Comparison of ENCODE assay signal across 1 cellular context in genomic region chr14:94329857-94330256, GRCh38.
TF ChIP-seq lines count a peak whose summit lies in the region.

No MANE protein-coding gene starts in this region.

TF ChIP-seq in HepG2, 621 proteins besides CTCF, POLR2A, EP300 and RAD21:
- TF ChIP-seq ZNF770 (CRISPR knock-in tag; IDR thresholded peaks at IDR 0.05) (no peak), RARA (CRISPR knock-in tag; IDR thresholded peaks at IDR 0.05) (0 out of 2 replicates have a peak, but pooled peaks have one; percentile 18), HMGA1 (CRISPR knock-in tag; conservative IDR thresholded peaks at IDR 0.05) (no peak), ZNF337 (CRISPR knock-in tag; IDR thresholded peaks at IDR 0.05; ENCODE audit: borderline replicate concordance, low read depth) (no peak), ZNF333 (CRISPR knock-in tag; IDR thresholded peaks at IDR 0.05; ENCODE audit: borderline replicate concordance) (no peak), TAF1 (CRISPR knock-in tag; IDR thresholded peaks at IDR 0.05) (no peak), MAFG (CRISPR knock-in tag; IDR thresholded peaks at IDR 0.05) (no peak), ZNF775 (CRISPR knock-in tag; IDR thresholded peaks at IDR 0.05; ENCODE audit: borderline replicate concordance) (no peak), ZNF83 (CRISPR knock-in tag; IDR thresholded peaks at IDR 0.05; ENCODE audit: borderline replicate concordance) (no peak), STAG1 (CRISPR knock-in tag; IDR thresholded peaks at IDR 0.05) (peak; percentile 63), HNF1B (CRISPR knock-in tag; IDR thresholded peaks at IDR 0.05) (0 out of 2 replicates have a peak, but pooled peaks have one; percentile 20), ZNF382 (CRISPR knock-in tag; IDR thresholded peaks at IDR 0.05; ENCODE audit: borderline replicate concordance) (no peak), NFE2L2 (IDR thresholded peaks at IDR 0.05; ENCODE audit: low read length) (no peak), ZNF274 (CRISPR knock-in tag; IDR thresholded peaks at IDR 0.05) (no peak), USF2 (IDR thresholded peaks at IDR 0.05; ENCODE audit: low read depth, low read length) (no peak), USF2 (CRISPR knock-in tag; IDR thresholded peaks at IDR 0.05; ENCODE audit: borderline replicate concordance) (no peak), MNT (IDR thresholded peaks at IDR 0.05) (no peak), ZNF124 (CRISPR knock-in tag; IDR thresholded peaks at IDR 0.05) (no peak), NR2F6 (IDR thresholded peaks at IDR 0.05) (0 out of 2 replicates have a peak, but pooled peaks have one; percentile 17), NR2F6 (CRISPR knock-in tag; IDR thresholded peaks at IDR 0.05) (0 out of 2 replicates have a peak, but pooled peaks have one; percentile 35), SMYD3 (CRISPR knock-in tag; IDR thresholded peaks at IDR 0.05) (no peak), HMGXB4 (CRISPR knock-in tag; IDR thresholded peaks at IDR 0.05; ENCODE audit: borderline replicate concordance in 1 of 2, low read depth in 1 of 2) (peak in 1 of 2 experiments; percentile 19; a peak in 1 of 4 replicates), ZNF574 (CRISPR knock-in tag; IDR thresholded peaks at IDR 0.05) (0 out of 2 replicates have a peak, but pooled peaks have one; percentile 30), ZNF605 (CRISPR knock-in tag; IDR thresholded peaks at IDR 0.05) (no peak), MED1 (CRISPR knock-in tag; IDR thresholded peaks at IDR 0.05) (0 out of 2 replicates have a peak, but pooled peaks have one; percentile 34), ZNF713 (CRISPR knock-in tag; IDR thresholded peaks at IDR 0.05) (no peak), ZNF44 (CRISPR knock-in tag; IDR thresholded peaks at IDR 0.05) (no peak), PRDM10 (CRISPR knock-in tag; IDR thresholded peaks at IDR 0.05; ENCODE audit: low read depth) (no peak), ZFX (CRISPR knock-in tag; IDR thresholded peaks at IDR 0.05; ENCODE audit: low read depth) (no peak), ZNF800 (CRISPR knock-in tag; IDR thresholded peaks at IDR 0.05) (no peak), PHF21A (CRISPR knock-in tag; IDR thresholded peaks at IDR 0.05) (no peak), ZNF557 (CRISPR knock-in tag; IDR thresholded peaks at IDR 0.05) (no peak), FOSL2 (CRISPR knock-in tag; IDR thresholded peaks at IDR 0.05) (no peak), GZF1 (CRISPR knock-in tag; IDR thresholded peaks at IDR 0.05) (no peak), MAX (IDR thresholded peaks at IDR 0.05) (peak; percentile 30; the same call in 1 of the 2 replicates), NFRKB (IDR thresholded peaks at IDR 0.05) (no peak), NFKB2 (CRISPR knock-in tag; IDR thresholded peaks at IDR 0.05; ENCODE audit: borderline replicate concordance) (no peak), FOXO1 (CRISPR knock-in tag; IDR thresholded peaks at IDR 0.05) (no peak)
